In genomic region chr1:110255388-110255787, GRCh38 we compare ENCODE assay signal across 11 cellular contexts. TPM values are rescaled to one million over a fixed set of nuclear protein-coding genes. Genes with fewer than 3 reads are reported as not detected.
DNase-seq lines count a peak whose midpoint lies in the region; ATAC-seq lines count a peak whose summit lies in the region.
"Had no signal": no experiment of that assay in that cellular context is flagged by ENCODE, and none has a peak within 500 bp of the region (broad histone marks: within the 10 kb centered on the region; RNA-seq: fewer than 3 reads in every experiment).

No MANE protein-coding gene starts in this region.

- peak; percentile 5 for DNase-seq in NCI-H2107 treated with DMSO at 0.1 percent for 48 hours (lab: John Stamatoyannopoulos, UW; ENCODE audit: unreplicated experiment)
- DNase-seq in NCI-H2107 (lab: John Stamatoyannopoulos, UW) = no peak
- peak; percentile 80 for DNase-seq in NCI-H2196 (lab: John Stamatoyannopoulos, UW; ENCODE audit: unreplicated experiment)
- peak; percentile 63 for DNase-seq in occipital lobe (lab: John Stamatoyannopoulos, UW)
- DNase-seq: NCI-H1048; stimulated activated naive CD4-positive, alpha-beta T cell treated with Interleukin-2 at 50 U/mL for 16 hours had no signal

- ATAC-seq in GM21619 (IDR thresholded peaks at IDR 0.05; ENCODE audit: unreplicated experiment) (no peak), HG03196 (IDR thresholded peaks at IDR 0.05; ENCODE audit: unreplicated experiment) (no peak), HG03095 (IDR thresholded peaks at IDR 0.05; ENCODE audit: unreplicated experiment) (no peak)

- peak overlapping the region; percentile 62 for H3K27ac ChIP-seq in cingulate gyrus (ENCODE audit: low read depth, low read length)
- H3K27ac ChIP-seq: SK-N-MC had no signal

RNA-seq across cellular contexts. Expression of gene KCNC4, which starts 45.3 kb away (rescaled TPM):
- 4.8 TPM for total RNA-seq in occipital lobe
